Comparison of ENCODE assay signal across 1 cellular context in genomic region chr16:28538733-28539596, GRCh38.
TF ChIP-seq lines count a peak whose summit lies in the region.

A gene with protein sequence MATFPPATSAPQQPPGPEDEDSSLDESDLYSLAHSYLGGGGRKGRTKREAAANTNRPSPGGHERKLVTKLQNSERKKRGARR (minus strand): TSS chr16:28538974. CDS start chr16:28538907, 67 bp downstream.

TF ChIP-seq in HEK293, 187 proteins besides CTCF, POLR2A, EP300 and RAD21 (continued from another document):
- TF ChIP-seq, protein P1, sequence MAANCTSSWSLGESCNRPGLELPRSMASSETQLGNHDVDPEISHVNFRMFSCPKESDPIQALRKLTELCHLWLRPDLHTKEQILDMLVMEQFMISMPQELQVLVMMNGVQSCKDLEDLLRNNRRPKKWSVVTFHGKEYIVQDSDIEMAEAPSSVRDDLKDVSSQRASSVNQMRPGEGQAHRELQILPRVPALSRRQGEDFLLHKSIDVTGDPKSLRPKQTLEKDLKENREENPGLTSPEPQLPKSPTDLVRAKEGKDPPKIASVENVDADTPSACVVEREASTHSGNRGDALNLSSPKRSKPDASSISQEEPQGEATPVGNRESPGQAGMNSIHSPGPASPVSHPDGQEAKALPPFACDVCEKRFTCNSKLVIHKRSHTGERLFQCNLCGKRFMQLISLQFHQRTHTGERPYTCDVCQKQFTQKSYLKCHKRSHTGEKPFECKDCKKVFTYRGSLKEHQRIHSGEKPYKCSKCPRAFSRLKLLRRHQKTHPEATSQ (tag by site-specific recombination; IDR thresholded peaks at IDR 0.05): 0 out of 2 replicates have a peak, but pooled peaks have one; percentile 7
- TF ChIP-seq ZIC2 (tag by site-specific recombination; IDR thresholded peaks at IDR 0.05) (peak; percentile 33; the same call in 1 of the 2 replicates), SP7 (tag by site-specific recombination; IDR thresholded peaks at IDR 0.05) (peak; percentile 74; the same call in 1 of the 2 replicates), ZNF449 (tag by site-specific recombination; IDR thresholded peaks at IDR 0.05) (peak; percentile 91; the same call in 1 of the 2 replicates), ZNF366 (tag by site-specific recombination; conservative IDR thresholded peaks at IDR 0.05) (peak; percentile 54), ZNF76 (tag by site-specific recombination; IDR thresholded peaks at IDR 0.05; ENCODE audit: borderline replicate concordance, low read depth) (peak; percentile 41; the same call in 1 of the 2 replicates), ZNF791 (tag by site-specific recombination; IDR thresholded peaks at IDR 0.05) (0 out of 2 replicates have a peak, but pooled peaks have one; percentile 4), ZNF837 (tag by site-specific recombination; IDR thresholded peaks at IDR 0.05) (no peak), ZEB2 (tag by site-specific recombination; IDR thresholded peaks at IDR 0.05) (peak; percentile 66), ZBTB17 (tag by site-specific recombination; IDR thresholded peaks at IDR 0.05) (peak; percentile 94), ZNF544 (tag by site-specific recombination; IDR thresholded peaks at IDR 0.05) (no peak), ZFP69B (tag by site-specific recombination; IDR thresholded peaks at IDR 0.05) (peak; percentile 67; the same call in 1 of the 2 replicates), ZNF335 (tag by site-specific recombination; conservative IDR thresholded peaks at IDR 0.05) (peak; percentile 59), ZSCAN23 (tag by site-specific recombination; IDR thresholded peaks at IDR 0.05) (no peak), GLI2 (tag by site-specific recombination; IDR thresholded peaks at IDR 0.05; ENCODE audit: borderline replicate concordance, low read depth) (no peak), RBAK (tag by site-specific recombination; IDR thresholded peaks at IDR 0.05) (peak; percentile 44; the same call in 1 of the 2 replicates), SP3 (tag by site-specific recombination; IDR thresholded peaks at IDR 0.05) (peak; percentile 49), ZNF701 (tag by site-specific recombination; IDR thresholded peaks at IDR 0.05) (0 out of 2 replicates have a peak, but pooled peaks have one; percentile 7), ZBTB8A (tag by site-specific recombination; IDR thresholded peaks at IDR 0.05) (peak; percentile 72), ZNF600 (tag by site-specific recombination; IDR thresholded peaks at IDR 0.05) (peak; percentile 53; the same call in 1 of the 2 replicates), ZNF24 (tag by site-specific recombination; IDR thresholded peaks at IDR 0.05) (peak; percentile 56), ZNF394 (tag by site-specific recombination; IDR thresholded peaks at IDR 0.05; ENCODE audit: borderline replicate concordance) (peak; percentile 51; the same call in 1 of the 2 replicates)
TF ChIP-seq in HEK293: peak in this region for 28.
